In genomic region chr7:70600993-70601392, GRCh38 we compare ENCODE assay signal across 23 cellular contexts.
"Had no signal": no experiment of that assay in that cellular context is flagged by ENCODE, and none has a peak within 500 bp of the region (broad histone marks: within the 10 kb centered on the region; RNA-seq: fewer than 3 reads in every experiment).

No MANE protein-coding gene starts in this region.

- H3K27ac Mint-ChIP-seq: dendritic cell treated with granulocyte-macrophage colony-stimulating factor and Interleukin-4, amounts not matched to agents 40 ng/mL and 50 ng/mL, for 4 days; effector memory CD8-positive, alpha-beta T cell; mesothelial cell of epicardium had no signal

- H3K27me3 ChIP-seq: colonic mucosa had no signal

- ATAC-seq: effector memory CD8-positive, alpha-beta T cell; esophagus mucosa; gastrocnemius medialis; heart right ventricle; left colon; left lobe of liver; lower lobe of right lung; mucosa of descending colon had no signal

- H3K4me3 Mint-ChIP-seq: dendritic cell treated with granulocyte-macrophage colony-stimulating factor and Interleukin-4, amounts not matched to agents 40 ng/mL and 50 ng/mL, for 4 days; effector memory CD8-positive, alpha-beta T cell; mesothelial cell of epicardium had no signal

- H3K36me3 ChIP-seq: colonic mucosa, gastrocnemius medialis, lower lobe of right lung had no signal

- H3K4me1 ChIP-seq: colonic mucosa, gastrocnemius medialis, lower lobe of right lung had no signal

- H3K9me3 Mint-ChIP-seq: effector memory CD8-positive, alpha-beta T cell had no signal

- H3K27ac ChIP-seq: colonic mucosa, gastrocnemius medialis, heart right ventricle, left ventricle myocardium inferior, lower lobe of right lung had no signal

- H3K4me3 ChIP-seq: colonic mucosa, esophagus squamous epithelium, gastrocnemius medialis, heart right ventricle, left ventricle myocardium inferior, lower lobe of right lung, mucosa of descending colon had no signal

- H3K9me3 ChIP-seq: colonic mucosa, gastrocnemius medialis, mucosa of descending colon had no signal

- DNase-seq: cerebellar nuclear complex; colonic mucosa; cortex of kidney; effector CD8-positive, alpha-beta T cell; effector memory CD8-positive, alpha-beta T cell; erythroblast; esophagus squamous epithelium; foreskin fibroblast; foreskin melanocyte; gastrocnemius medialis; glutamatergic neuron; head of caudate nucleus; heart right ventricle; hippocampal formation; left colon; left ventricle myocardium inferior; lower lobe of right lung; mesenchymal stem cell; mucosa of descending colon had no signal
